Comparison of ENCODE assay signal across 5 cellular contexts in genomic region chr3:51524874-51525273, GRCh38. TPM values are rescaled to one million over a fixed set of nuclear protein-coding genes. Genes with fewer than 3 reads are reported as not detected.
A peak's percentile ranks its signal among the peaks of the same experiment; 100 is the strongest.
DNase-seq lines count a peak whose midpoint lies in the region; ATAC-seq, FAIRE-seq and TF ChIP-seq lines count a peak whose summit lies in the region.
"Not testable (repeated sequence)": the region's sequence is repeated elsewhere in the genome, so short reads cannot be mapped to it uniquely, and the experiment has no call there.

No MANE protein-coding gene starts in this region.

- H2BK20ac ChIP-seq in IMR-90 (ENCODE audit: low read depth, low read length): not testable (repeated sequence)

- not testable (repeated sequence) for H3K27me3 ChIP-seq in IMR-90 (ENCODE audit: control insufficient read depth, insufficient read depth, low read length); K562 (ENCODE audit: control insufficient read depth in 2 of 2, insufficient read depth in 2 of 2, low read length in 2 of 2); HepG2 (ENCODE audit: control insufficient read depth in 1 of 2, insufficient read depth in 2 of 2, low read length in 2 of 2)

- H2AK5ac ChIP-seq in IMR-90 (ENCODE audit: low read depth, low read length): not testable (repeated sequence)

- not testable (repeated sequence) for ATAC-seq in IMR-90 (ENCODE audit: low read depth); activated T-cell treated with anti-CD3 and anti-CD28 coated beads, Interleukin-2, amount 50 U/mL, for 72 hours (replicated peaks in 1 of 2); K562; HepG2

- not testable (repeated sequence) for H3K4me2 ChIP-seq in IMR-90 (ENCODE audit: low read depth, low read length); K562 (ENCODE audit: insufficient read depth, low read length); HepG2 (ENCODE audit: low read depth, low read length)

- H3K4me3 Mint-ChIP-seq in activated T-cell treated with anti-CD3 and anti-CD28 coated beads, Interleukin-2, amount 50 U/mL, for 72 hours; progenitor cell of endocrine pancreas (ENCODE audit: low read depth): not testable (repeated sequence)

- not testable (repeated sequence) for H3K9me1 ChIP-seq in IMR-90 (ENCODE audit: insufficient read depth, low read length); K562 (ENCODE audit: control insufficient read depth, insufficient read depth, low read length)

- H3K4me3 ChIP-seq in IMR-90 (ENCODE audit: insufficient read depth, low read depth, low read length); K562; HepG2 (replicated peaks in 1 of 3; ENCODE audit: insufficient read depth in 1 of 3, low read depth in 2 of 3, low read length in 3 of 3): not testable (repeated sequence)

- not testable (repeated sequence) for H3K36me3 ChIP-seq in IMR-90 (ENCODE audit: control insufficient read depth, insufficient read depth, low read length); K562 (ENCODE audit: control insufficient read depth, insufficient read depth, low read length); HepG2 (replicated peaks in 1 of 2; ENCODE audit: control insufficient read depth in 1 of 2, insufficient read depth in 2 of 2, low read length in 2 of 2)

- not testable (repeated sequence) for H3K9me3 ChIP-seq in IMR-90 (ENCODE audit: control insufficient read depth, insufficient read depth, low read length); K562 (replicated peaks; ENCODE audit: control insufficient read depth, insufficient read depth, low read depth, low read length); HepG2 (ENCODE audit: low read length)

- H3K56ac ChIP-seq in IMR-90 (ENCODE audit: extremely low read depth, insufficient read depth, low read length): not testable (repeated sequence)

- not testable (repeated sequence) for FAIRE-seq in K562 (lab: Jason Lieb, UNC); HepG2 (lab: Jason Lieb, UNC)

- not testable (repeated sequence) for H4K8ac ChIP-seq in IMR-90 (ENCODE audit: low read depth in 2 of 2, low read length in 2 of 2)

- TF ChIP-seq CTCF in IMR-90 (conservative IDR thresholded peaks at IDR 0.05; ENCODE audit: low read depth, low read length); K562 (IDR thresholded peaks at IDR 0.05 in 2 of 3, conservative IDR thresholded peaks at IDR 0.05 in 1 of 3; ENCODE audit: insufficient read depth in 2 of 3, low read depth in 1 of 3, low read length in 3 of 3); HepG2 (CRISPR knock-in tag; IDR thresholded peaks at IDR 0.05); progenitor cell of endocrine pancreas (IDR thresholded peaks at IDR 0.05; ENCODE audit: unreplicated experiment): not testable (repeated sequence)

- not testable (repeated sequence) for H3K9ac ChIP-seq in IMR-90 (ENCODE audit: low read depth, low read length); K562 (ENCODE audit: insufficient read depth in 1 of 2, low read depth in 2 of 2, low read length in 2 of 2); HepG2 (ENCODE audit: insufficient read depth, low read depth, low read length)

- no CpG with 5 or more reads among the region's 6 CpGs for WGBS in IMR-90 (ENCODE audit: extremely low coverage in 2 of 2, insufficient read length in 1 of 2), 2 experiments
- WGBS in K562 (ENCODE audit: insufficient coverage, low coverage, missing lambda C conversion rate): 0% methylated on average over 6 of the region's 6 CpGs
- WGBS in HepG2 (ENCODE audit: low lambda C conversion rate): 35% methylated on average over 6 of the region's 6 CpGs

- dilution Hi-C loops in IMR-90 (cut with HindIII; ENCODE audit: low sequenced_read_pairs, unreplicated experiment): not testable (repeated sequence)

- not testable (repeated sequence) for H4K20me1 ChIP-seq in IMR-90 (ENCODE audit: insufficient read depth, low read length); K562 (replicated peaks; ENCODE audit: control insufficient read depth, insufficient read depth, low read length); HepG2 (ENCODE audit: insufficient read depth, low read length)

- H3K4ac ChIP-seq in IMR-90 (ENCODE audit: low read depth, low read length): not testable (repeated sequence)

- POLR2A ChIA-PET in IMR-90 (lab: Charles Lee; ENCODE audit: unreplicated experiment); K562 (lab: Yijun Ruan, JAX); HepG2 (lab: Yijun Ruan, JAX): not testable (repeated sequence)

- not testable (repeated sequence) for H3K23ac ChIP-seq in IMR-90 (ENCODE audit: low read depth, low read length)

- not testable (repeated sequence) for BruUV-seq in IMR-90 (replicated peaks; lab: Mats Ljungman, UMichigan); K562 (replicated peaks; lab: Mats Ljungman, UMichigan); HepG2 (replicated peaks; lab: Mats Ljungman, UMichigan)

- not testable (repeated sequence) for H3K18ac ChIP-seq in IMR-90 (ENCODE audit: low read depth, low read length)

- TF ChIP-seq RAD21 in IMR-90 (IDR thresholded peaks at IDR 0.05; ENCODE audit: low read length); K562 (CRISPR knock-in tag; conservative IDR thresholded peaks at IDR 0.05 in 1 of 2, IDR thresholded peaks at IDR 0.05 in 1 of 2); HepG2 (CRISPR knock-in tag; IDR thresholded peaks at IDR 0.05): not testable (repeated sequence)

- intact Hi-C loops in IMR-90 (cut with micrococcal nuclease); K562 (cut with micrococcal nuclease); HepG2 (cut with micrococcal nuclease; ENCODE audit: unreplicated experiment): not testable (repeated sequence)

- H4K5ac ChIP-seq in IMR-90 (ENCODE audit: low read depth, low read length): not testable (repeated sequence)

- H2AFZ ChIP-seq in IMR-90 (replicated peaks; ENCODE audit: low read length, poor library complexity); K562 (ENCODE audit: low read depth, low read length); HepG2 (ENCODE audit: low read length): not testable (repeated sequence)

- not testable (repeated sequence) for H2BK15ac ChIP-seq in IMR-90 (ENCODE audit: low read depth, low read length)

- in situ Hi-C loops in IMR-90 (cut with MboI; ENCODE audit: low sequenced_read_pairs): loop anchor here (25.0 kb wide), 1 partner anchor 262 kb away; the partner anchor contains the start of gene IQCF6
- in situ Hi-C loops in K562 (cut with MboI); HepG2 (cut with HindIII; ENCODE audit: extremely low pct_ligation_motif_present, low pct_unique_long_range_greater_than_20kb): not testable (repeated sequence)

- TF ChIP-seq POLR2A in IMR-90 (IDR thresholded peaks at IDR 0.05; ENCODE audit: low read depth, low read length); K562 (conservative IDR thresholded peaks at IDR 0.05); HepG2 (IDR thresholded peaks at IDR 0.05; ENCODE audit: insufficient read depth in 1 of 2, low read depth in 2 of 2, low read length in 2 of 2): not testable (repeated sequence)

- not testable (repeated sequence) for H3K36me3 Mint-ChIP-seq in activated T-cell treated with anti-CD3 and anti-CD28 coated beads, Interleukin-2, amount 50 U/mL, for 72 hours (ENCODE audit: insufficient read depth in 2 of 2); progenitor cell of endocrine pancreas (ENCODE audit: insufficient read depth)

- H3K14ac ChIP-seq in IMR-90 (replicated peaks; ENCODE audit: low read depth, low read length): not testable (repeated sequence)

- H2BK120ac ChIP-seq in IMR-90 (ENCODE audit: low read depth, low read length): not testable (repeated sequence)

- not testable (repeated sequence) for H3K79me1 ChIP-seq in IMR-90 (ENCODE audit: low read depth in 1 of 2, low read length in 2 of 2)

- not testable (repeated sequence) for H2AK9ac ChIP-seq in IMR-90 (replicated peaks; ENCODE audit: low read depth, low read length, poor library complexity)

- not testable (repeated sequence) for TF ChIP-seq EP300 in K562 (IDR thresholded peaks at IDR 0.05; ENCODE audit: low read length); HepG2 (IDR thresholded peaks at IDR 0.05; ENCODE audit: low read depth in 2 of 2, low read length in 2 of 2); HepG2 (CRISPR knock-in tag; IDR thresholded peaks at IDR 0.05; ENCODE audit: borderline replicate concordance)

- peak overlapping the region; percentile 31 for H3K27ac Mint-ChIP-seq in activated T-cell treated with anti-CD3 and anti-CD28 coated beads, Interleukin-2, amount 50 U/mL, for 72 hours
- H3K27ac Mint-ChIP-seq in progenitor cell of endocrine pancreas: peak overlapping the region; percentile 8

- H3K27ac ChIP-seq in IMR-90 (ENCODE audit: insufficient read depth, low read length); K562 (ENCODE audit: extremely low read depth, low read depth, low read length); HepG2 (ENCODE audit: extremely low read length, insufficient read depth, low read length): not testable (repeated sequence)

- H3K27me3 Mint-ChIP-seq in activated T-cell treated with anti-CD3 and anti-CD28 coated beads, Interleukin-2, amount 50 U/mL, for 72 hours (ENCODE audit: low read depth); progenitor cell of endocrine pancreas: not testable (repeated sequence)

- not testable (repeated sequence) for H4K91ac ChIP-seq in IMR-90 (ENCODE audit: insufficient read depth, low read depth, low read length)

- H3K79me2 ChIP-seq in K562 (ENCODE audit: control insufficient read depth, insufficient read depth, low read length); HepG2 (ENCODE audit: insufficient read depth, low read length): not testable (repeated sequence)

- H3K9me3 Mint-ChIP-seq in activated T-cell treated with anti-CD3 and anti-CD28 coated beads, Interleukin-2, amount 50 U/mL, for 72 hours; progenitor cell of endocrine pancreas (ENCODE audit: low read depth): not testable (repeated sequence)

- H2BK5ac ChIP-seq in IMR-90 (ENCODE audit: low read depth, low read length, poor library complexity, severe bottlenecking): not testable (repeated sequence)

- not testable (repeated sequence) for DNase-seq in IMR-90; activated T-cell treated with anti-CD3 and anti-CD28 coated beads, Interleukin-2, amount 50 U/mL, for 72 hours; K562 (ENCODE audit: extremely low read depth in 1 of 4, low spot score in 3 of 4); HepG2 (ENCODE audit: low spot score); progenitor cell of endocrine pancreas (ENCODE audit: low spot score, unreplicated experiment)

- CTCF ChIA-PET in IMR-90 (lab: Yijun Ruan, JAX); K562 (lab: Yijun Ruan, JAX; ENCODE audit: low intra/inter-chr PET ratio); HepG2 (lab: Yijun Ruan, JAX; ENCODE audit: low intra/inter-chr PET ratio, low total read pairs): not testable (repeated sequence)

- H3K4me1 Mint-ChIP-seq in activated T-cell treated with anti-CD3 and anti-CD28 coated beads, Interleukin-2, amount 50 U/mL, for 72 hours (ENCODE audit: low read depth); progenitor cell of endocrine pancreas (ENCODE audit: low read depth): not testable (repeated sequence)

- not testable (repeated sequence) for H3K4me1 ChIP-seq in IMR-90 (ENCODE audit: control insufficient read depth, insufficient read depth, low read length); K562 (replicated peaks in 1 of 2; ENCODE audit: control insufficient read depth in 2 of 2, insufficient read depth in 2 of 2, low read length in 2 of 2)
- H3K4me1 ChIP-seq in HepG2 (ENCODE audit: insufficient read depth, low read length): peaks cover 15% of the 10 kb centered on the region

RNA-seq across cellular contexts. Expression of gene RAD54L2, which starts 13.6 kb away (rescaled TPM):
- 22.2 and 24.2 TPM in 2 replicates for total RNA-seq in IMR-90 (2012; rRNA removed)
- 6.8 and 6.9 TPM in 2 replicates for polyA plus RNA-seq in IMR-90 (2012; rRNA removed)
- 1.9 and 2.4 TPM in 2 replicates for polyA plus RNA-seq in IMR-90 (2012; cell fraction: cytosol; rRNA removed)
- 12.7 and 19.6 TPM in 2 replicates for polyA plus RNA-seq in IMR-90 (2012; cell fraction: nucleus; rRNA removed; ENCODE audit: low replicate concordance)
- 10 to 100 TPM; 32.8 to 41.7 TPM for total RNA-seq in activated T-cell treated with anti-CD3 and anti-CD28 coated beads, Interleukin-2, amount 50 U/mL, for 72 hours
- 58.3 and 76.4 TPM in 2 replicates for total RNA-seq in K562 (2011; cell fraction: chromatin; rRNA removed; ENCODE audit: low replicate concordance)
- 20.7 and 26.8 TPM in 2 replicates for total RNA-seq in K562 (2011; cell fraction: nucleolus; rRNA removed)
- total RNA-seq in K562 (2011; cell fraction: nucleoplasm; rRNA removed): 42.1 and 52.2 TPM in 2 replicates
- 4.2 and 6.0 TPM in 2 replicates for total RNA-seq in K562 (2014; rRNA removed)
- total RNA-seq in K562 (2014; rRNA removed; fragmentation: Illumina TruSeq; extraction: Trizol): 8.6 and 9.0 TPM in 2 replicates
- 6.7 and 7.1 TPM in 2 replicates for total RNA-seq in K562 (2015; rRNA removed; fragmentation: Illumina TruSeq; extraction: Trizol)
- total RNA-seq in K562 (2021): 10.7 and 12.2 TPM in 2 replicates
- polyA plus RNA-seq in K562 (2011; rRNA removed): 4.4 and 4.9 TPM in 2 replicates
- 2.9 and 3.4 TPM in 2 replicates for polyA plus RNA-seq in K562 (2011; cell fraction: cytosol; rRNA removed)
- polyA plus RNA-seq in K562 (2011; cell fraction: nucleus; rRNA removed): 8.7 and 11.0 TPM in 2 replicates
- polyA plus RNA-seq in K562 (2012): 4.1 and 4.6 TPM in 2 replicates
- 6.0 and 6.4 TPM in 2 replicates for polyA plus RNA-seq in K562 (2014; fragmentation: Illumina TruSeq; extraction: Trizol)
- polyA plus RNA-seq in K562 (2014; fragmentation: Nextera tagmentation; extraction: Ambion mirVana): 1 to 10 TPM; 1.3 to 2.4 TPM
- 4.5 and 5.4 TPM in 2 replicates for polyA plus RNA-seq in K562 (2014; rRNA removed)
- 16.6 and 19.0 TPM in 2 replicates for polyA minus RNA-seq in K562 (2011; rRNA and poly(A)+ RNA removed)
- 9.2 and 10.5 TPM in 2 replicates for polyA minus RNA-seq in K562 (2011; cell fraction: cytosol; rRNA and poly(A)+ RNA removed)
- 9.3 and 13.9 TPM in 2 replicates for polyA minus RNA-seq in K562 (2011; cell fraction: nucleus; rRNA and poly(A)+ RNA removed)
- total RNA-seq in HepG2 (2016; rRNA removed; fragmentation: Illumina TruSeq; extraction: Trizol): 14.4 and 14.8 TPM in 2 replicates
- 7.6 and 9.0 TPM in 2 replicates for total RNA-seq in HepG2 (2016; cell fraction: cytosol; rRNA removed; fragmentation: Illumina TruSeq; extraction: Trizol; ENCODE audit: low read depth)
- 12.0 and 15.1 TPM in 2 replicates for total RNA-seq in HepG2 (2016; cell fraction: insoluble cytoplasmic fraction; rRNA removed; fragmentation: Illumina TruSeq; extraction: Trizol)
- total RNA-seq in HepG2 (2016; cell fraction: membrane; rRNA removed; fragmentation: Illumina TruSeq; extraction: Trizol): 7.8 and 8.1 TPM in 2 replicates
- total RNA-seq in HepG2 (2016; cell fraction: nucleus; rRNA removed; fragmentation: Illumina TruSeq; extraction: Trizol): 22.2 and 23.7 TPM in 2 replicates
- polyA plus RNA-seq in HepG2 (2011; rRNA removed): 4.9 and 5.5 TPM in 2 replicates
- polyA plus RNA-seq in HepG2 (2011; cell fraction: cytosol; rRNA removed): 1.9 and 2.3 TPM in 2 replicates
- 13.0 and 13.7 TPM in 2 replicates for polyA plus RNA-seq in HepG2 (2011; cell fraction: nucleus; rRNA removed)
- polyA plus RNA-seq in HepG2 (2012): 5.0 and 5.8 TPM in 2 replicates
- polyA plus RNA-seq in HepG2 (2016; cell fraction: cytosol; fragmentation: Illumina TruSeq; extraction: Trizol; ENCODE audit: low read depth): 0.18 and 0.20 TPM in 2 replicates
- 4.3 and 4.8 TPM in 2 replicates for polyA plus RNA-seq in HepG2 (2016; cell fraction: insoluble cytoplasmic fraction; fragmentation: Illumina TruSeq; extraction: Trizol; ENCODE audit: low read depth)
- polyA plus RNA-seq in HepG2 (2016; cell fraction: membrane; fragmentation: Illumina TruSeq; extraction: Trizol; ENCODE audit: low read depth): 0.70 and 0.93 TPM in 2 replicates
- polyA plus RNA-seq in HepG2 (2016; cell fraction: nucleus; fragmentation: Illumina TruSeq; extraction: Trizol; ENCODE audit: insufficient read depth, low read depth): 20.2 and 20.5 TPM in 2 replicates
- 21.7 and 33.6 TPM in 2 replicates for polyA minus RNA-seq in HepG2 (2011; rRNA and poly(A)+ RNA removed; ENCODE audit: low replicate concordance)
- 7.8 and 11.7 TPM in 2 replicates for polyA minus RNA-seq in HepG2 (2011; cell fraction: cytosol; rRNA and poly(A)+ RNA removed)
- polyA minus RNA-seq in HepG2 (2011; cell fraction: nucleus; rRNA and poly(A)+ RNA removed): 33.7 and 44.8 TPM in 2 replicates
- 40.2 and 47.2 TPM in 2 replicates for total RNA-seq in progenitor cell of endocrine pancreas

RNA-seq across cellular contexts. Expression of gene DCAF1, which starts 25.1 kb away (rescaled TPM):
- total RNA-seq in IMR-90 (2012; rRNA removed) (18.1 and 18.6 TPM in 2 replicates), K562 (2014; rRNA removed) (12.6 and 13.3 TPM in 2 replicates), K562 (2014; rRNA removed; fragmentation: Illumina TruSeq; extraction: Trizol) (14.4 and 15.4 TPM in 2 replicates), K562 (2015; rRNA removed; fragmentation: Illumina TruSeq; extraction: Trizol) (15.3 and 16.2 TPM in 2 replicates), K562 (2021) (19.3 and 20.3 TPM in 2 replicates), HepG2 (2016; rRNA removed; fragmentation: Illumina TruSeq; extraction: Trizol) (14.3 and 23.3 TPM in 2 replicates), progenitor cell of endocrine pancreas (21.9 and 22.5 TPM in 2 replicates)
- polyA plus RNA-seq in IMR-90 (2012; rRNA removed) (6.2 and 7.7 TPM in 2 replicates), K562 (2011; rRNA removed) (11.4 and 15.0 TPM in 2 replicates), K562 (2014; fragmentation: Illumina TruSeq; extraction: Trizol) (19.4 and 21.5 TPM in 2 replicates), K562 (2014; fragmentation: Nextera tagmentation; extraction: Ambion mirVana) (1 to 10 TPM; 2.8 to 7.1 TPM), K562 (2014; rRNA removed) (15.7 and 17.0 TPM in 2 replicates), HepG2 (2011; rRNA removed) (7.5 and 7.7 TPM in 2 replicates)
- 2.7 and 4.1 TPM in 2 replicates for polyA plus RNA-seq in IMR-90 (2012; cell fraction: cytosol; rRNA removed)
- polyA plus RNA-seq in IMR-90 (2012; cell fraction: nucleus; rRNA removed; ENCODE audit: low replicate concordance): 5.3 and 15.5 TPM in 2 replicates
- total RNA-seq in activated T-cell treated with anti-CD3 and anti-CD28 coated beads, Interleukin-2, amount 50 U/mL, for 72 hours: 10 to 100 TPM; 28.2 to 32.0 TPM
- 27.1 and 34.4 TPM in 2 replicates for total RNA-seq in K562 (2011; cell fraction: chromatin; rRNA removed; ENCODE audit: low replicate concordance)
- total RNA-seq in K562 (2011; cell fraction: nucleolus; rRNA removed): 14.0 and 14.7 TPM in 2 replicates
- total RNA-seq in K562 (2011; cell fraction: nucleoplasm; rRNA removed): 18.6 and 20.4 TPM in 2 replicates
- 7.8 and 11.7 TPM in 2 replicates for polyA plus RNA-seq in K562 (2011; cell fraction: cytosol; rRNA removed)
- polyA plus RNA-seq in K562 (2011; cell fraction: nucleus; rRNA removed): 24.5 and 27.8 TPM in 2 replicates
- polyA plus RNA-seq in K562 (2012): 10.2 and 14.0 TPM in 2 replicates
- polyA minus RNA-seq in K562 (2011; rRNA and poly(A)+ RNA removed): 34.2 and 39.9 TPM in 2 replicates
- polyA minus RNA-seq in K562 (2011; cell fraction: cytosol; rRNA and poly(A)+ RNA removed): 13.7 and 17.0 TPM in 2 replicates
- polyA minus RNA-seq in K562 (2011; cell fraction: nucleus; rRNA and poly(A)+ RNA removed): 7.9 and 12.6 TPM in 2 replicates
- total RNA-seq in HepG2 (2016; cell fraction: cytosol; rRNA removed; fragmentation: Illumina TruSeq; extraction: Trizol; ENCODE audit: low read depth): 4.8 and 5.0 TPM in 2 replicates
- 13.7 and 21.8 TPM in 2 replicates for total RNA-seq in HepG2 (2016; cell fraction: insoluble cytoplasmic fraction; rRNA removed; fragmentation: Illumina TruSeq; extraction: Trizol)
- 6.6 and 6.7 TPM in 2 replicates for total RNA-seq in HepG2 (2016; cell fraction: membrane; rRNA removed; fragmentation: Illumina TruSeq; extraction: Trizol)
- total RNA-seq in HepG2 (2016; cell fraction: nucleus; rRNA removed; fragmentation: Illumina TruSeq; extraction: Trizol): 16.2 and 17.2 TPM in 2 replicates
- polyA plus RNA-seq in HepG2 (2011; cell fraction: cytosol; rRNA removed): 5.0 and 6.2 TPM in 2 replicates
- 14.1 and 15.6 TPM in 2 replicates for polyA plus RNA-seq in HepG2 (2011; cell fraction: nucleus; rRNA removed)
- 11.2 and 12.3 TPM in 2 replicates for polyA plus RNA-seq in HepG2 (2012)
- polyA plus RNA-seq in HepG2 (2016; cell fraction: cytosol; fragmentation: Illumina TruSeq; extraction: Trizol; ENCODE audit: low read depth): 0.66 and 0.68 TPM in 2 replicates
- 15.7 and 17.6 TPM in 2 replicates for polyA plus RNA-seq in HepG2 (2016; cell fraction: insoluble cytoplasmic fraction; fragmentation: Illumina TruSeq; extraction: Trizol; ENCODE audit: low read depth)
- polyA plus RNA-seq in HepG2 (2016; cell fraction: membrane; fragmentation: Illumina TruSeq; extraction: Trizol; ENCODE audit: low read depth): 2.2 and 2.3 TPM in 2 replicates
- 26.5 and 28.6 TPM in 2 replicates for polyA plus RNA-seq in HepG2 (2016; cell fraction: nucleus; fragmentation: Illumina TruSeq; extraction: Trizol; ENCODE audit: insufficient read depth, low read depth)
- 23.4 and 48.5 TPM in 2 replicates for polyA minus RNA-seq in HepG2 (2011; rRNA and poly(A)+ RNA removed; ENCODE audit: low replicate concordance)
- polyA minus RNA-seq in HepG2 (2011; cell fraction: cytosol; rRNA and poly(A)+ RNA removed): 10.9 and 11.4 TPM in 2 replicates
- 14.0 and 16.2 TPM in 2 replicates for polyA minus RNA-seq in HepG2 (2011; cell fraction: nucleus; rRNA and poly(A)+ RNA removed)
